Comparison of ENCODE assay signal across 12 cellular contexts in genomic region chr17:1730345-1731193, GRCh38. TPM values are rescaled to one million over a fixed set of nuclear protein-coding genes. Genes with fewer than 3 reads are reported as not detected.
A peak's percentile ranks its signal among the peaks of the same experiment; 100 is the strongest.
DNase-seq lines count a peak whose midpoint lies in the region; ATAC-seq and TF ChIP-seq lines count a peak whose summit lies in the region.
"Had no signal": no experiment of that assay in that cellular context is flagged by ENCODE, and none has a peak within 500 bp of the region (broad histone marks: within the 10 kb centered on the region; RNA-seq: fewer than 3 reads in every experiment).

No MANE protein-coding gene starts in this region.

- H3K9me3 ChIP-seq in Peyer's patch (no peaks in the 10 kb centered on the region), esophagus squamous epithelium (no peaks in the 10 kb centered on the region)

- TF ChIP-seq CTCF in Peyer's patch (IDR thresholded peaks at IDR 0.05) (no peak), esophagus squamous epithelium (IDR thresholded peaks at IDR 0.05) (peak in 1 of 6 experiments; percentile 13), nephron (IDR thresholded peaks at IDR 0.05; ENCODE audit: unreplicated experiment in 3 of 3) (no peak), endothelial cell (IDR thresholded peaks at IDR 0.05; ENCODE audit: unreplicated experiment) (no peak)

- peaks cover 22% of the 10 kb centered on the region for H3K79me2 ChIP-seq in ACC112 (ENCODE audit: control insufficient read depth, insufficient read depth, low read length, unreplicated experiment)

- peaks cover 15% of the 10 kb centered on the region for H3K4me1 ChIP-seq in ACC112 (ENCODE audit: control insufficient read depth, insufficient read depth, low read length, unreplicated experiment)
- H3K4me1 ChIP-seq in Peyer's patch: peaks cover 0 to 25% (median 12%) of the 10 kb centered on the region in 4 donors
- peaks cover 27 to 65% (median 35%) of the 10 kb centered on the region in 3 donors for H3K4me1 ChIP-seq in esophagus squamous epithelium

- H3K27ac Mint-ChIP-seq in nephron: peak overlapping the region in 2 of 3 experiments; percentile 82 to 89
- no peak overlapping the region for H3K27ac Mint-ChIP-seq in endothelial cell (ENCODE audit: unreplicated experiment)
- H3K27ac Mint-ChIP-seq in activated T-cell treated with anti-CD3 and anti-CD28 coated beads, Interleukin-2, amount 50 U/mL, for 24 hours: no peak overlapping the region

- H3K27me3 Mint-ChIP-seq in nephron (ENCODE audit: low read depth) (no peaks in the 10 kb centered on the region), endothelial cell (ENCODE audit: unreplicated experiment) (peaks cover 8% of the 10 kb centered on the region)
- no peaks in the 10 kb centered on the region for H3K27me3 Mint-ChIP-seq in activated T-cell treated with anti-CD3 and anti-CD28 coated beads, Interleukin-2, amount 50 U/mL, for 24 hours
- H3K27me3 Mint-ChIP-seq: CD4-positive, CD25-positive, alpha-beta regulatory T cell had no signal

- H3K4me1 Mint-ChIP-seq in nephron: peaks cover 31% of the 10 kb centered on the region
- peaks cover 2% of the 10 kb centered on the region for H3K4me1 Mint-ChIP-seq in endothelial cell (ENCODE audit: unreplicated experiment)
- H3K4me1 Mint-ChIP-seq in activated T-cell treated with anti-CD3 and anti-CD28 coated beads, Interleukin-2, amount 50 U/mL, for 24 hours (ENCODE audit: low read depth): peaks cover 27% of the 10 kb centered on the region

- H3K9me3 Mint-ChIP-seq in nephron: no peaks in the 10 kb centered on the region
- H3K9me3 Mint-ChIP-seq in endothelial cell (ENCODE audit: unreplicated experiment): no peaks in the 10 kb centered on the region
- H3K9me3 Mint-ChIP-seq in activated T-cell treated with anti-CD3 and anti-CD28 coated beads, Interleukin-2, amount 50 U/mL, for 24 hours: no peaks in the 10 kb centered on the region
- H3K9me3 Mint-ChIP-seq: CD4-positive, CD25-positive, alpha-beta regulatory T cell; nephron progenitor cell had no signal

- intact Hi-C loops in esophagus squamous epithelium (cut with DNase I): no loop called here

- no peak overlapping the region for H3K4me3 Mint-ChIP-seq in nephron
- H3K4me3 Mint-ChIP-seq in endothelial cell (ENCODE audit: unreplicated experiment): no peak overlapping the region
- no peak overlapping the region for H3K4me3 Mint-ChIP-seq in activated T-cell treated with anti-CD3 and anti-CD28 coated beads, Interleukin-2, amount 50 U/mL, for 24 hours
- H3K4me3 Mint-ChIP-seq: nephron progenitor cell had no signal

- H3K4me3 ChIP-seq in ACC112 (ENCODE audit: low read depth, low read length) (peak overlapping the region; percentile 56), Peyer's patch (peak overlapping the region in 1 of 4 donors; percentile 19), esophagus squamous epithelium (peak overlapping the region in 2 of 4 donors; percentile 15 to 51)
- H3K4me3 ChIP-seq: cardiac muscle cell had no signal

- ATAC-seq in HG03095 (IDR thresholded peaks at IDR 0.05; ENCODE audit: unreplicated experiment): no peak

- H3K36me3 Mint-ChIP-seq in nephron (ENCODE audit: low read depth) (peaks cover 19% of the 10 kb centered on the region), endothelial cell (ENCODE audit: low read depth, unreplicated experiment) (peaks cover 12% of the 10 kb centered on the region)
- peaks cover 60% of the 10 kb centered on the region for H3K36me3 Mint-ChIP-seq in activated T-cell treated with anti-CD3 and anti-CD28 coated beads, Interleukin-2, amount 50 U/mL, for 24 hours (ENCODE audit: low read depth)

- DNase-seq in Peyer's patch (peak in 2 of 3 donors; percentile 66 to 82), esophagus squamous epithelium (lab: John Stamatoyannopoulos, UW) (no peak), endothelial cell (ENCODE audit: low spot score) (no peak), NCI-H2029 (lab: John Stamatoyannopoulos, UW) (no peak)
- DNase-seq in activated T-cell treated with anti-CD3 and anti-CD28 coated beads, Interleukin-2, amount 50 U/mL, for 24 hours: no peak
- DNase-seq: CD4-positive, CD25-positive, alpha-beta regulatory T cell; nephron progenitor cell; T-helper 2 cell had no signal

- TF ChIP-seq POLR2A in Peyer's patch (IDR thresholded peaks at IDR 0.05): peak in 1 of 2 donors; percentile 19
- TF ChIP-seq POLR2A in esophagus squamous epithelium (IDR thresholded peaks at IDR 0.05): peak in 2 of 4 donors; percentile 21 to 30

- no peak overlapping the region for H2AFZ ChIP-seq in ACC112 (ENCODE audit: low read length, unreplicated experiment)

- H3K27me3 ChIP-seq in ACC112 (ENCODE audit: insufficient read depth, low read length): no peaks in the 10 kb centered on the region
- H3K27me3 ChIP-seq in Peyer's patch: no peaks in the 10 kb centered on the region
- H3K27me3 ChIP-seq in esophagus squamous epithelium: no peaks in the 10 kb centered on the region
- H3K27me3 ChIP-seq: cardiac muscle cell had no signal

- H3K36me3 ChIP-seq in ACC112 (ENCODE audit: insufficient read depth, low read length) (no peaks in the 10 kb centered on the region; the same call in 1 of the 2 replicates), Peyer's patch (peaks cover 0 to 71% (median 0%) of the 10 kb centered on the region in 3 donors), esophagus squamous epithelium (peaks cover 22 to 95% (median 27%) of the 10 kb centered on the region in 3 donors)
- H3K36me3 ChIP-seq: cardiac muscle cell had no signal

- H3K27ac ChIP-seq in ACC112 (ENCODE audit: low read depth, low read length) (peak overlapping the region; percentile 98), Peyer's patch (peak overlapping the region; percentile 73 to 93 (median 88)), esophagus squamous epithelium (peak overlapping the region; percentile 72 to 92 (median 84))
- H3K27ac ChIP-seq: cardiac muscle cell had no signal

- WGBS in esophagus squamous epithelium, 2 donors: 45 to 52% methylated on average over 4 to 11 of the region's 40 CpGs

RNA-seq across cellular contexts. Expression of gene WDR81, which starts 6.1 kb away (rescaled TPM):
- total RNA-seq in Peyer's patch (10 to 100 TPM; 37.1 to 83.3 (median 59.2) TPM), esophagus squamous epithelium (10 to 100 TPM; 12.5 to 33.8 (median 21.1) TPM), endothelial cell (ENCODE audit: unreplicated experiment) (20.0 TPM)

RNA-seq across cellular contexts. Expression of gene SERPINF2, which starts 12.1 kb away (rescaled TPM):
- total RNA-seq in Peyer's patch (1 to 10 TPM; 4.0 to 9.6 (median 5.6) TPM), esophagus squamous epithelium (1 to 10 TPM in 2 of 4 donors, under 1 TPM in 2; 0.22 to 7.1 (median 1.6) TPM), endothelial cell (ENCODE audit: unreplicated experiment) (0.56 TPM)

RNA-seq across cellular contexts. Expression of gene TLCD2, which starts 20.4 kb away (rescaled TPM):
- total RNA-seq in Peyer's patch (10 to 100 TPM in 3 of 4 donors, 1 to 10 TPM in 1; 8.3 to 37.8 (median 19.5) TPM), esophagus squamous epithelium (1 to 10 TPM; 4.2 to 6.0 (median 5.6) TPM), endothelial cell (ENCODE audit: unreplicated experiment) (4.4 TPM)

RNA-seq across cellular contexts. Expression of gene SERPINF1, which starts 31.3 kb away (rescaled TPM):
- total RNA-seq in Peyer's patch (100 to 1,000 TPM in 1 of 4 donors, 10 to 100 TPM in 3; 28.7 to 306 (median 81.6) TPM), esophagus squamous epithelium (100 to 1,000 TPM in 2 of 4 donors, 10 to 100 TPM in 2; 26.6 to 351 (median 80.6) TPM), endothelial cell (ENCODE audit: unreplicated experiment) (0.77 TPM)
- total RNA-seq: CD4-positive, CD25-positive, alpha-beta regulatory T cell had no signal

RNA-seq across cellular contexts. Expression of gene PRPF8, which starts 45.9 kb away (rescaled TPM):
- total RNA-seq in Peyer's patch (100 to 1,000 TPM; 138 to 390 (median 226) TPM), esophagus squamous epithelium (100 to 1,000 TPM; 112 to 157 (median 145) TPM), endothelial cell (ENCODE audit: unreplicated experiment) (295 TPM)

Comparison
In these comparisons a context has a peak if more than half of its experiments do, and no peak if none do; other contexts are left out.
1. DNase-seq: peak in Peyer's patch (2 of 3); none in esophagus squamous epithelium (single experiment), endothelial cell (single experiment), NCI-H2029 (single experiment) and activated T-cell treated with anti-CD3 and anti-CD28 coated beads, Interleukin-2, amount 50 U/mL, for 24 hours (single experiment).
2. H3K27ac Mint-ChIP-seq: peak in nephron (2 of 3); none in endothelial cell (single experiment) and activated T-cell treated with anti-CD3 and anti-CD28 coated beads, Interleukin-2, amount 50 U/mL, for 24 hours (single experiment).
3. Peak in every context shown above with its lines, with median percentiles within 50 percentile points of each other: H3K27ac ChIP-seq.